16 cellular contexts compared by ENCODE assay signal in the genomic region with DNA sequence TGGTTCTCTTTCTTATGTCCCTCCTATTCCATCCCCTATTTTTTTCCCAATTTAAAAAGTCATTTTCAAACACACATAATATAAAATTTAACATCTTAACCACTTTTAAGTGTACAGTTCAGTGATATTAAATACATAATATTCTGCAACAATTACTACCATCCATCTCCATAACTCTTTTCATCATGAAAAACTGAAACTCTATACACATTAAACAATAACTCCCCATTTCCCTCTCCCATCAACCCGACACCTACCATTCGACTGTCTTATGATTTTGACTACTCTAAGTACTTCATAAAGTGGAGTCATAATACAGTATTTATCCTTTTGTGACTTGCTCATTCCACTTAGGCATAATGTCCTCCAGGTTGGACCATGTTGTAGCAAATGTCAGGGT. TPM values are rescaled to one million over a fixed set of nuclear protein-coding genes. Genes with fewer than 3 reads are reported as not detected.
DNase-seq lines count a peak whose midpoint lies in the region; ATAC-seq, FAIRE-seq and TF ChIP-seq lines count a peak whose summit lies in the region.
"Had no signal": no experiment of that assay in that cellular context is flagged by ENCODE, and none has a peak within 500 bp of the region (broad histone marks: within the 10 kb centered on the region; RNA-seq: fewer than 3 reads in every experiment).

No MANE protein-coding gene starts in this region.

- in situ Hi-C loops in GM12878 (cut with MboI), result no loop called here

- 0% methylated on average over 2 of the region's 2 CpGs for WGBS in GM12878 (ENCODE audit: insufficient coverage, insufficient replicate concordance, low lambda C conversion rate, missing lambda C conversion rate)

- peaks cover 37% of the 10 kb centered on the region for H3K4me1 Mint-ChIP-seq in activated T-cell treated with anti-CD3 and anti-CD28 coated beads, Interleukin-2, amount 50 U/mL, for 4 hours (ENCODE audit: low read depth)

- no TSS peak for BruUV-seq in GM12878 (replicated peaks; lab: Mats Ljungman, UMichigan)

- peak overlapping the region; percentile 64 for H3K4me2 ChIP-seq in GM12878 (ENCODE audit: control insufficient read depth, insufficient read depth)
- H3K4me2 ChIP-seq in skeletal muscle satellite cell (ENCODE audit: low read length), result peak overlapping the region; percentile 78

- no peaks in the 10 kb centered on the region for H4K20me1 ChIP-seq in GM12878 (ENCODE audit: control insufficient read depth, insufficient read depth)

- peaks cover 2% of the 10 kb centered on the region for H3K36me3 Mint-ChIP-seq in activated T-cell treated with anti-CD3 and anti-CD28 coated beads, Interleukin-2, amount 50 U/mL, for 4 hours (ENCODE audit: insufficient read depth)

- H3K27me3 ChIP-seq in MG63, result no peaks in the 10 kb centered on the region
- H3K27me3 ChIP-seq in GM12878 (replicated peaks in 1 of 2; ENCODE audit: control insufficient read depth in 2 of 2, insufficient read depth in 2 of 2, low read length in 1 of 2), result no peaks in the 10 kb centered on the region
- H3K27me3 ChIP-seq in skeletal muscle satellite cell (ENCODE audit: control insufficient read depth, insufficient read depth, low read length), result no peaks in the 10 kb centered on the region
- H3K27me3 ChIP-seq: sigmoid colon, tibial artery had no signal

- SMC1A ChIA-PET in GM12878 (lab: Charles Lee; ENCODE audit: uncharacterized antibody, unreplicated experiment), result no interaction called here

- H3K4me3 ChIP-seq in MG63 (peak overlapping the region; percentile 88), GM12878 (peak overlapping the region; percentile 88), skeletal muscle satellite cell (ENCODE audit: low read length) (no peak overlapping the region)
- H3K4me3 ChIP-seq: coronary artery, sigmoid colon, tibial artery had no signal

- TF ChIP-seq EP300 in GM12878 (IDR thresholded peaks at IDR 0.05; ENCODE audit: borderline replicate concordance in 1 of 2, control insufficient read depth in 1 of 2, low read depth in 2 of 2, low read length in 2 of 2), result no peak

- RAD21 ChIA-PET in GM12878 (lab: Charles Lee; ENCODE audit: unreplicated experiment), result interaction anchor here (0.6 kb wide), 1 partner anchor 414 kb away, joined by 3 read pairs; no protein-coding TSS in a partner anchor

- intact Hi-C loops in GM12878 (cut with micrococcal nuclease; ENCODE audit: unreplicated experiment), result loop anchor here (10.0 kb wide), 1 partner anchor 249 kb away; a partner anchor contains a TSS

- no peak for ATAC-seq in activated T-cell treated with anti-CD3 and anti-CD28 coated beads, Interleukin-2, amount 50 U/mL, for 4 hours
- ATAC-seq in GM12878 (no peak), GM19395 (IDR thresholded peaks at IDR 0.05; ENCODE audit: unreplicated experiment) (no peak), HG03159 (IDR thresholded peaks at IDR 0.05; ENCODE audit: unreplicated experiment) (no peak), GM21515 (IDR thresholded peaks at IDR 0.05; ENCODE audit: unreplicated experiment) (no peak)

- H3K36me3 ChIP-seq in MG63 (peaks cover 14% of the 10 kb centered on the region), GM12878 (ENCODE audit: control insufficient read depth in 2 of 2, insufficient read depth in 2 of 2, low read length in 1 of 2) (no peaks in the 10 kb centered on the region), skeletal muscle satellite cell (ENCODE audit: insufficient read depth, low read length) (no peaks in the 10 kb centered on the region)
- H3K36me3 ChIP-seq: sigmoid colon, tibial artery had no signal

- H3K9me3 ChIP-seq in MG63 (no peaks in the 10 kb centered on the region), GM12878 (replicated peaks; ENCODE audit: control insufficient read depth, insufficient read depth, low read length) (no peaks in the 10 kb centered on the region), skeletal muscle satellite cell (replicated peaks; ENCODE audit: low read length) (no peaks in the 10 kb centered on the region)
- H3K9me3 ChIP-seq: sigmoid colon, tibial artery had no signal

- H3K9me3 Mint-ChIP-seq in activated T-cell treated with anti-CD3 and anti-CD28 coated beads, Interleukin-2, amount 50 U/mL, for 4 hours, result no peaks in the 10 kb centered on the region

- peak overlapping the region; percentile 52; the same call in 1 of the 2 replicates for H3K9ac ChIP-seq in GM12878 (ENCODE audit: control insufficient read depth, insufficient read depth, low read length)
- no peak overlapping the region for H3K9ac ChIP-seq in skeletal muscle satellite cell (ENCODE audit: low read depth, low read length)

- FAIRE-seq in GM12878 (lab: Jason Lieb, UNC), result no peak
- FAIRE-seq: islet of Langerhans, TTC549 had no signal

- H3K27ac ChIP-seq in GM12878 (ENCODE audit: control insufficient read depth, insufficient read depth), result no peak overlapping the region
- H3K27ac ChIP-seq: coronary artery, sigmoid colon, tibial artery had no signal

- no peak for DNase-seq in activated T-cell treated with anti-CD3 and anti-CD28 coated beads, Interleukin-2, amount 50 U/mL, for 4 hours
- DNase-seq in activated T-cell treated with anti-CD3 and anti-CD28 coated beads, Interleukin-2, amount 50 U/mL, for 1 hour, result no peak
- no peak for DNase-seq in MG63
- DNase-seq in GM12878 (ENCODE audit: low read depth, low spot score), result no peak
- DNase-seq: GF-D8, NCI-H2171 treated with DMSO at 0.1 percent for 48 hours, OCI-M1, sigmoid colon, tibial artery had no signal

- POLR2A ChIA-PET in GM12878 (lab: Charles Lee), result interaction anchor here (0.6 to 1.3 kb wide), 2 partner anchors 8 to 335 kb away, joined by 3 to 7 read pairs; no protein-coding TSS in a partner anchor

- CTCF ChIA-PET in GM12878 (lab: Yijun Ruan, JAX), result interaction anchor here (1.3 to 1.4 kb wide), 2 partner anchors 78 to 248 kb away, joined by 3 read pairs; no protein-coding TSS in a partner anchor

- H3K27me3 Mint-ChIP-seq in activated T-cell treated with anti-CD3 and anti-CD28 coated beads, Interleukin-2, amount 50 U/mL, for 4 hours (ENCODE audit: low read depth), result no peaks in the 10 kb centered on the region

- peak overlapping the region; percentile 17 for H3K4me3 Mint-ChIP-seq in activated T-cell treated with anti-CD3 and anti-CD28 coated beads, Interleukin-2, amount 50 U/mL, for 4 hours

- H3K79me2 ChIP-seq in GM12878 (ENCODE audit: control insufficient read depth, insufficient read depth, low read length), result peaks cover 69% of the 10 kb centered on the region

- H3K4me1 ChIP-seq in GM12878 (ENCODE audit: control insufficient read depth, insufficient read depth, low read length) (peaks cover 8% of the 10 kb centered on the region), skeletal muscle satellite cell (ENCODE audit: control insufficient read depth, insufficient read depth, low read length) (peaks cover 17% of the 10 kb centered on the region)

- H2AFZ ChIP-seq in GM12878 (ENCODE audit: control insufficient read depth, low read depth, low read length), result no peak overlapping the region; the same call in 1 of the 2 replicates

- TF ChIP-seq CTCF in GM12878 (IDR thresholded peaks at IDR 0.05 in 2 of 3, conservative IDR thresholded peaks at IDR 0.05 in 1 of 3; ENCODE audit: control insufficient read depth in 2 of 3, extremely low read depth in 1 of 3, insufficient read depth in 1 of 3, low read depth in 3 of 3, low read length in 3 of 3), result no peak

- no peak for TF ChIP-seq POLR2A in GM12878 (IDR thresholded peaks at IDR 0.05; ENCODE audit: low read depth, low read length)

- TF ChIP-seq RAD21 in GM12878 (IDR thresholded peaks at IDR 0.05; ENCODE audit: insufficient read depth, low read depth, low read length), result no peak

RNA-seq across cellular contexts. Expression of a gene that starts 2.6 kb away (rescaled TPM):
- total RNA-seq in activated T-cell treated with anti-CD3 and anti-CD28 coated beads, Interleukin-2, amount 50 U/mL, for 4 hours, result 1 to 10 TPM; 4.6 to 6.3 (median 5.8) TPM
- 19.5 and 26.3 TPM in 2 replicates for total RNA-seq in MG63 (2014; rRNA removed; shearing (Covaris generic); ENCODE audit: low replicate concordance)
- 20.1 and 20.5 TPM in 2 replicates for total RNA-seq in GM12878 (2013; cell fraction: nucleolus; rRNA removed)
- total RNA-seq in GM12878 (2014; rRNA removed), result 40.3 and 50.5 TPM in 2 replicates
- 76.8 and 79.8 TPM in 2 replicates for total RNA-seq in GM12878 (2014; rRNA removed; fragmentation: Illumina TruSeq; extraction: Trizol)
- total RNA-seq in GM12878 (2021), result 41.4 and 43.6 TPM in 2 replicates
- 10.8 TPM for polyA plus RNA-seq in GM12878 (2011; ENCODE audit: low read depth)
- polyA plus RNA-seq in GM12878 (2011; rRNA removed), result 33.4 and 63.3 TPM in 2 replicates
- polyA plus RNA-seq in GM12878 (2011; cell fraction: cytosol; rRNA removed), result 10.6 and 13.2 TPM in 2 replicates
- polyA plus RNA-seq in GM12878 (2011; cell fraction: nucleus; rRNA removed), result 10.4 and 15.3 TPM in 2 replicates
- polyA plus RNA-seq in GM12878 (2012), result 19.3 and 24.6 TPM in 2 replicates
- polyA plus RNA-seq in GM12878 (2014; fragmentation: Illumina TruSeq; extraction: Trizol), result 61.6 and 84.4 TPM in 2 replicates
- polyA plus RNA-seq in GM12878 (2014; fragmentation: Nextera tagmentation; extraction: Ambion mirVana), result 10 to 100 TPM; 14.1 to 17.9 TPM
- 26.9 and 28.7 TPM in 2 replicates for polyA plus RNA-seq in GM12878 (2014; rRNA removed)
- 10 to 100 TPM; 67.4 to 73.8 TPM for polyA plus RNA-seq in GM12878 (2016; fragmentation: Nextera tagmentation; extraction: Ambion mirVana)
- 19.5 and 28.5 TPM in 2 replicates for polyA minus RNA-seq in GM12878 (2011; rRNA and poly(A)+ RNA removed)
- 14.4 and 22.2 TPM in 2 replicates for polyA minus RNA-seq in GM12878 (2011; cell fraction: cytosol; rRNA and poly(A)+ RNA removed)
- 6.3 and 10.8 TPM in 2 replicates for polyA minus RNA-seq in GM12878 (2011; cell fraction: nucleus; rRNA and poly(A)+ RNA removed)
- 17.0 and 18.8 TPM in 2 replicates for total RNA-seq in skeletal muscle satellite cell (2012; rRNA removed)

RNA-seq across cellular contexts. Expression of a gene that starts 21.6 kb away (rescaled TPM):
- 10 to 100 TPM; 45.7 to 48.8 (median 47.4) TPM for total RNA-seq in activated T-cell treated with anti-CD3 and anti-CD28 coated beads, Interleukin-2, amount 50 U/mL, for 4 hours
- total RNA-seq in MG63 (2014; rRNA removed; shearing (Covaris generic); ENCODE audit: low replicate concordance), result 27.1 and 30.4 TPM in 2 replicates
- 58.3 and 58.9 TPM in 2 replicates for total RNA-seq in GM12878 (2013; cell fraction: nucleolus; rRNA removed)
- total RNA-seq in GM12878 (2014; rRNA removed) (33.4 and 38.4 TPM in 2 replicates), GM12878 (2014; rRNA removed; fragmentation: Illumina TruSeq; extraction: Trizol) (42.8 and 46.2 TPM in 2 replicates), GM12878 (2021) (45.4 and 51.9 TPM in 2 replicates)
- polyA plus RNA-seq in GM12878 (2011; ENCODE audit: low read depth), result 8.2 TPM
- polyA plus RNA-seq in GM12878 (2011; rRNA removed) (30.4 and 38.3 TPM in 2 replicates), GM12878 (2014; fragmentation: Illumina TruSeq; extraction: Trizol) (33.8 and 42.2 TPM in 2 replicates), GM12878 (2014; fragmentation: Nextera tagmentation; extraction: Ambion mirVana) (10 to 100 TPM; 11.6 to 13.1 TPM), GM12878 (2014; rRNA removed) (15.4 and 19.1 TPM in 2 replicates), GM12878 (2016; fragmentation: Nextera tagmentation; extraction: Ambion mirVana) (10 to 100 TPM; 53.4 to 54.5 TPM)
- 14.4 and 15.8 TPM in 2 replicates for polyA plus RNA-seq in GM12878 (2011; cell fraction: cytosol; rRNA removed)
- 27.5 and 33.5 TPM in 2 replicates for polyA plus RNA-seq in GM12878 (2011; cell fraction: nucleus; rRNA removed)
- 9.0 and 12.8 TPM in 2 replicates for polyA plus RNA-seq in GM12878 (2012)
- polyA minus RNA-seq in GM12878 (2011; rRNA and poly(A)+ RNA removed), result 46.4 and 81.8 TPM in 2 replicates
- polyA minus RNA-seq in GM12878 (2011; cell fraction: cytosol; rRNA and poly(A)+ RNA removed), result 16.0 and 28.6 TPM in 2 replicates
- 16.0 and 21.8 TPM in 2 replicates for polyA minus RNA-seq in GM12878 (2011; cell fraction: nucleus; rRNA and poly(A)+ RNA removed)
- 19.4 and 25.9 TPM in 2 replicates for total RNA-seq in skeletal muscle satellite cell (2012; rRNA removed)
